1 cellular context compared by ENCODE assay signal in the genomic region with DNA sequence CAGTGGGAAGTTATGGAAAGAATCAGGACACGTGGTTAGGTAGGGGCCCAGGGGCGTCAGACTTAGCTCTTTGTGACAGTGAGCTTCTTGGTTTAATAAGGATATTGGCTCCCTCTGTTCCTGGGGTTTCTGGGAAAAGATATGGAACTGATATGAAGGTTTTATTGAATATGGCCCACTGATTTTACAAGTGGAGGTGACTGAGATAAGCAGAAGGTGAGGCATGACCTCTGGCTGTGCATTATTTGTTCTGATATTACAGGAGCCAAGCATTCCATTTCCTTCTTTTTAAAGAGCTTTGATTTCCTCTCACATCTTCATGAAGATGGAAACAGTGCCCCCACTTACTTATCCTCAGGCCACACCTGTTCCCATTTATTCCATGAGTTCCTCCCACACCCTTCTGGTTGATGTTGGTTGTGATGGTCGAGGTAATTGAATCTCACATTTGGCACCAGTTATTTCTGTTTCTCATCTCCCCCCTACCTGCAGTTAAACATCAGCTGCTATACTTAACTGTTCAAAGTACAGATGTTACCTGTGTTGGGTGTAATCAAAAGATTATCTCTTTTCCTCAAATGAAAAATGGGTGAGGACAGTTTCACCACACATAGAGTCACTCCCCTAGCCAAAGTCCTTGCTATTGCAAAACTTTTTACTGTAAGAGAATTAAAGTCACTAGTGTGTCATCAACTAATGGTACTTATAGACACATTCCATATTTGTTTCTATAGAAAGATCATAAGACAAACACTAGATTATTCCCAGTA.
TF ChIP-seq lines count a peak whose summit lies in the region.

No MANE protein-coding gene starts in this region.

TF ChIP-seq in HepG2, 621 proteins besides CTCF, POLR2A, EP300 and RAD21 (continued from another document):
- TF ChIP-seq, protein P1, sequence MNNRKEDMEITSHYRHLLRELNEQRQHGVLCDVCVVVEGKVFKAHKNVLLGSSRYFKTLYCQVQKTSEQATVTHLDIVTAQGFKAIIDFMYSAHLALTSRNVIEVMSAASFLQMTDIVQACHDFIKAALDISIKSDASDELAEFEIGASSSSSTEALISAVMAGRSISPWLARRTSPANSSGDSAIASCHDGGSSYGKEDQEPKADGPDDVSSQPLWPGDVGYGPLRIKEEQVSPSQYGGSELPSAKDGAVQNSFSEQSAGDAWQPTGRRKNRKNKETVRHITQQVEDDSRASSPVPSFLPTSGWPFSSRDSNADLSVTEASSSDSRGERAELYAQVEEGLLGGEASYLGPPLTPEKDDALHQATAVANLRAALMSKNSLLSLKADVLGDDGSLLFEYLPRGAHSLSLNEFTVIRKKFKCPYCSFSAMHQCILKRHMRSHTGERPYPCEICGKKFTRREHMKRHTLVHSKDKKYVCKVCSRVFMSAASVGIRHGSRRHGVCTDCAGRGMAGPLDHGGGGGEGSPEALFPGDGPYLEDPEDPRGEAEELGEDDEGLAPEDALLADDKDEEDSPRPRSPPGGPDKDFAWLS (CRISPR knock-in tag; IDR thresholded peaks at IDR 0.05; ENCODE audit: borderline replicate concordance) = no peak
- TF ChIP-seq ATM (IDR thresholded peaks at IDR 0.05; ENCODE audit: borderline replicate concordance) (no peak), ZNF207 (IDR thresholded peaks at IDR 0.05; ENCODE audit: borderline replicate concordance) (no peak), ZFP36L2 (CRISPR knock-in tag; IDR thresholded peaks at IDR 0.05) (no peak), ZNF558 (CRISPR knock-in tag; IDR thresholded peaks at IDR 0.05; ENCODE audit: borderline replicate concordance) (no peak), SP4 (CRISPR knock-in tag; IDR thresholded peaks at IDR 0.05) (no peak), ZSCAN25 (CRISPR knock-in tag; IDR thresholded peaks at IDR 0.05) (no peak), MIER2 (CRISPR knock-in tag; IDR thresholded peaks at IDR 0.05) (no peak), FOXC1 (CRISPR knock-in tag; IDR thresholded peaks at IDR 0.05; ENCODE audit: borderline replicate concordance) (no peak), ZNF713 (CRISPR knock-in tag; IDR thresholded peaks at IDR 0.05) (no peak), EZH2 (conservative IDR thresholded peaks at IDR 0.05; ENCODE audit: low read depth, low read length) (no peak), SAP130 (CRISPR knock-in tag; IDR thresholded peaks at IDR 0.05; ENCODE audit: low read depth) (peak; percentile 70), ZNF616 (CRISPR knock-in tag; IDR thresholded peaks at IDR 0.05; ENCODE audit: low read depth) (no peak)
- TF ChIP-seq, protein P2, sequence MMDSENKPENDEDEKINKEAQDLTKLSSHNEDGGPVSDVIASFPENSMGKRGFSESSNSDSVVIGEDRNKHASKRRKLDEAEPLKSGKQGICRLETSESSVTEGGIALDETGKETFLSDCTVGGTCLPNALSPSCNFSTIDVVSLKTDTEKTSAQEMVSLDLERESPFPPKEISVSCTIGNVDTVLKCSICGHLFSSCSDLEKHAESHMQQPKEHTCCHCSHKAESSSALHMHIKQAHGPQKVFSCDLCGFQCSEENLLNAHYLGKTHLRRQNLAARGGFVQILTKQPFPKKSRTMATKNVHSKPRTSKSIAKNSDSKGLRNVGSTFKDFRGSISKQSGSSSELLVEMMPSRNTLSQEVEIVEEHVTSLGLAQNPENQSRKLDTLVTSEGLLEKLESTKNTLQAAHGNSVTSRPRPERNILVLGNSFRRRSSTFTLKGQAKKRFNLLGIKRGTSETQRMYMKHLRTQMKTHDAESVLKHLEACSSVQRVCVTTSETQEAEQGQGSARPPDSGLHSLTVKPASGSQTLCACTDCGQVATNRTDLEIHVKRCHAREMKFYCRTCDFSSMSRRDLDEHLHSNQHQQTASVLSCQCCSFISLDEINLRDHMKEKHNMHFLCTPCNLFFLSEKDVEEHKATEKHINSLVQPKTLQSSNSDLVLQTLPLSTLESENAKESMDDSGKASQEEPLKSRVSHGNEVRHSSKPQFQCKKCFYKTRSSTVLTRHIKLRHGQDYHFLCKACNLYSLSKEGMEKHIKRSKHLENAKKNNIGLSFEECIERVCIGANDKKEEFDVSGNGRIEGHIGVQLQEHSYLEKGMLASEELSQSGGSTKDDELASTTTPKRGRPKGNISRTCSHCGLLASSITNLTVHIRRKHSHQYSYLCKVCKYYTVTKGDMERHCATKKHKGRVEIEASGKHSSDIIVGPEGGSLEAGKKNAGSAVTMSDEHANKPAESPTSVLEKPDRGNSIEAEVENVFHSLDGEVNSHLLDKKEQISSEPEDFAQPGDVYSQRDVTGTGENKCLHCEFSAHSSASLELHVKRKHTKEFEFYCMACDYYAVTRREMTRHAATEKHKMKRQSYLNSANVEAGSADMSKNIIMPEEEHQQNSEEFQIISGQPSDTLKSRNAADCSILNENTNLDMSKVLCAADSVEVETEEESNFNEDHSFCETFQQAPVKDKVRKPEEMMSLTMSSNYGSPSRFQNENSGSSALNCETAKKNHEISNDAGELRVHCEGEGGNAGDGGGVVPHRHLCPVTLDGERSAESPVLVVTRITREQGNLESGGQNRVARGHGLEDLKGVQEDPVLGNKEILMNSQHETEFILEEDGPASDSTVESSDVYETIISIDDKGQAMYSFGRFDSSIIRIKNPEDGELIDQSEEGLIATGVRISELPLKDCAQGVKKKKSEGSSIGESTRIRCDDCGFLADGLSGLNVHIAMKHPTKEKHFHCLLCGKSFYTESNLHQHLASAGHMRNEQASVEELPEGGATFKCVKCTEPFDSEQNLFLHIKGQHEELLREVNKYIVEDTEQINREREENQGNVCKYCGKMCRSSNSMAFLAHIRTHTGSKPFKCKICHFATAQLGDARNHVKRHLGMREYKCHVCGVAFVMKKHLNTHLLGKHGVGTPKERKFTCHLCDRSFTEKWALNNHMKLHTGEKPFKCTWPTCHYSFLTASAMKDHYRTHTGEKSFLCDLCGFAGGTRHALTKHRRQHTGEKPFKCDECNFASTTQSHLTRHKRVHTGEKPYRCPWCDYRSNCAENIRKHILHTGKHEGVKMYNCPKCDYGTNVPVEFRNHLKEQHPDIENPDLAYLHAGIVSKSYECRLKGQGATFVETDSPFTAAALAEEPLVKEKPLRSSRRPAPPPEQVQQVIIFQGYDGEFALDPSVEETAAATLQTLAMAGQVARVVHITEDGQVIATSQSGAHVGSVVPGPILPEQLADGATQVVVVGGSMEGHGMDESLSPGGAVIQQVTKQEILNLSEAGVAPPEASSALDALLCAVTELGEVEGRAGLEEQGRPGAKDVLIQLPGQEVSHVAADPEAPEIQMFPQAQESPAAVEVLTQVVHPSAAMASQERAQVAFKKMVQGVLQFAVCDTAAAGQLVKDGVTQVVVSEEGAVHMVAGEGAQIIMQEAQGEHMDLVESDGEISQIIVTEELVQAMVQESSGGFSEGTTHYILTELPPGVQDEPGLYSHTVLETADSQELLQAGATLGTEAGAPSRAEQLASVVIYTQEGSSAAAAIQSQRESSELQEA (CRISPR knock-in tag; IDR thresholded peaks at IDR 0.05; ENCODE audit: not compliant biosample characterization) = no peak
- TF ChIP-seq, protein P3, sequence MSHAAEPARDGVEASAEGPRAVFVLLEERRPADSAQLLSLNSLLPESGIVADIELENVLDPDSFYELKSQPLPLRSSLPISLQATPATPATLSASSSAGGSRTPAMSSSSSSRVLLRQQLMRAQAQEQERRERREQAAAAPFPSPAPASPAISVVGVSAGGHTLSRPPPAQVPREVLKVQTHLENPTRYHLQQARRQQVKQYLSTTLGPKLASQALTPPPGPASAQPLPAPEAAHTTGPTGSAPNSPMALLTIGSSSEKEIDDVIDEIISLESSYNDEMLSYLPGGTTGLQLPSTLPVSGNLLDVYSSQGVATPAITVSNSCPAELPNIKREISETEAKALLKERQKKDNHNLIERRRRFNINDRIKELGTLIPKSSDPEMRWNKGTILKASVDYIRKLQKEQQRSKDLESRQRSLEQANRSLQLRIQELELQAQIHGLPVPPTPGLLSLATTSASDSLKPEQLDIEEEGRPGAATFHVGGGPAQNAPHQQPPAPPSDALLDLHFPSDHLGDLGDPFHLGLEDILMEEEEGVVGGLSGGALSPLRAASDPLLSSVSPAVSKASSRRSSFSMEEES (CRISPR knock-in tag; IDR thresholded peaks at IDR 0.05) = no peak
- TF ChIP-seq, protein P4, sequence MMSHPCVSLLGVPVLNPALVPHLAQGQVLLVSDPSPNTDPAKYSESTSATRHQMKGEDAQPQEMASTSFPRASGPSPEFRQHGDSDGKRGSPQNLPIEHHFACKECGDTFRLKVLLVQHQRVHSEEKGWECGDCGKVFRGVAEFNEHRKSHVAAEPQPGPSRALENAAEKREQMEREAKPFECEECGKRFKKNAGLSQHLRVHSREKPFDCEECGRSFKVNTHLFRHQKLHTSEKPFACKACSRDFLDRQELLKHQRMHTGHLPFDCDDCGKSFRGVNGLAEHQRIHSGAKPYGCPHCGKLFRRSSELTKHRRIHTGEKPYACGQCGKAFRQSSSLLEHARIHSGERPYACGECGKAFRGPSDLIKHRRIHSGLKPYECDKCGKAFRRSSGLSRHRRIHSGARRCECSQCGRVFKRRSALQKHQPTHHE (CRISPR knock-in tag; IDR thresholded peaks at IDR 0.05; ENCODE audit: borderline replicate concordance) = no peak
- TF ChIP-seq, protein P5, sequence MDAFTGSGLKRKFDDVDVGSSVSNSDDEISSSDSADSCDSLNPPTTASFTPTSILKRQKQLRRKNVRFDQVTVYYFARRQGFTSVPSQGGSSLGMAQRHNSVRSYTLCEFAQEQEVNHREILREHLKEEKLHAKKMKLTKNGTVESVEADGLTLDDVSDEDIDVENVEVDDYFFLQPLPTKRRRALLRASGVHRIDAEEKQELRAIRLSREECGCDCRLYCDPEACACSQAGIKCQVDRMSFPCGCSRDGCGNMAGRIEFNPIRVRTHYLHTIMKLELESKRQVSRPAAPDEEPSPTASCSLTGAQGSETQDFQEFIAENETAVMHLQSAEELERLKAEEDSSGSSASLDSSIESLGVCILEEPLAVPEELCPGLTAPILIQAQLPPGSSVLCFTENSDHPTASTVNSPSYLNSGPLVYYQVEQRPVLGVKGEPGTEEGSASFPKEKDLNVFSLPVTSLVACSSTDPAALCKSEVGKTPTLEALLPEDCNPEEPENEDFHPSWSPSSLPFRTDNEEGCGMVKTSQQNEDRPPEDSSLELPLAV (CRISPR knock-in tag; conservative IDR thresholded peaks at IDR 0.05; ENCODE audit: low read depth) = no peak
- TF ChIP-seq, protein P6, sequence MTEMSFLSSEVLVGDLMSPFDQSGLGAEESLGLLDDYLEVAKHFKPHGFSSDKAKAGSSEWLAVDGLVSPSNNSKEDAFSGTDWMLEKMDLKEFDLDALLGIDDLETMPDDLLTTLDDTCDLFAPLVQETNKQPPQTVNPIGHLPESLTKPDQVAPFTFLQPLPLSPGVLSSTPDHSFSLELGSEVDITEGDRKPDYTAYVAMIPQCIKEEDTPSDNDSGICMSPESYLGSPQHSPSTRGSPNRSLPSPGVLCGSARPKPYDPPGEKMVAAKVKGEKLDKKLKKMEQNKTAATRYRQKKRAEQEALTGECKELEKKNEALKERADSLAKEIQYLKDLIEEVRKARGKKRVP (CRISPR knock-in tag; IDR thresholded peaks at IDR 0.05) = 0 out of 4 replicates have a peak, but pooled peaks of 1 of the 2 experiments have one; percentile 27
